Comparison of ENCODE assay signal across 8 cellular contexts in genomic region chr3:168040624-168041208, GRCh38. TPM values are rescaled to one million over a fixed set of nuclear protein-coding genes. Genes with fewer than 3 reads are reported as not detected.
DNase-seq lines count a peak whose midpoint lies in the region; ATAC-seq and TF ChIP-seq lines count a peak whose summit lies in the region.

No MANE protein-coding gene starts in this region.

- H3K4me1 Mint-ChIP-seq in activated CD4-positive, alpha-beta T cell treated with anti-CD3 and anti-CD28 coated beads, Interleukin-2, amount 10 ng/mL, durations not matched to agents 7 days and 5 days, result no peaks in the 10 kb centered on the region
- H3K4me1 Mint-ChIP-seq in activated CD4-positive, alpha-beta T cell treated with anti-CD3 and anti-CD28 coated beads, Interleukin-2, amount 10 ng/mL, durations not matched to agents 24 days and 14 days, result no peaks in the 10 kb centered on the region
- no peaks in the 10 kb centered on the region for H3K4me1 Mint-ChIP-seq in T-helper 17 cell

- H3K27me3 Mint-ChIP-seq in activated CD4-positive, alpha-beta T cell treated with anti-CD3 and anti-CD28 coated beads, Interleukin-2, amount 10 ng/mL, durations not matched to agents 7 days and 5 days, result no peaks in the 10 kb centered on the region
- no peaks in the 10 kb centered on the region for H3K27me3 Mint-ChIP-seq in activated CD4-positive, alpha-beta T cell treated with anti-CD3 and anti-CD28 coated beads, Interleukin-2, amount 10 ng/mL, durations not matched to agents 24 days and 14 days
- H3K27me3 Mint-ChIP-seq in T-helper 17 cell, result no peaks in the 10 kb centered on the region

- H3K4me3 ChIP-seq in fibroblast of pulmonary artery (replicated peaks; ENCODE audit: low read depth, low read length), result no peak overlapping the region
- no peak overlapping the region for H3K4me3 ChIP-seq in retinal pigment epithelial cell (ENCODE audit: low read length)

- H3K9me3 Mint-ChIP-seq in activated CD4-positive, alpha-beta T cell treated with anti-CD3 and anti-CD28 coated beads, Interleukin-2, amount 10 ng/mL, durations not matched to agents 7 days and 5 days, result no peaks in the 10 kb centered on the region
- no peaks in the 10 kb centered on the region for H3K9me3 Mint-ChIP-seq in activated CD4-positive, alpha-beta T cell treated with anti-CD3 and anti-CD28 coated beads, Interleukin-2, amount 10 ng/mL, durations not matched to agents 24 days and 14 days

- POLR2A ChIA-PET in activated CD4-positive, alpha-beta T cell treated with anti-CD3 and anti-CD28 coated beads, Interleukin-2, amount 10 ng/mL, durations not matched to agents 7 days and 5 days (lab: Charles Lee), result no interaction called here
- POLR2A ChIA-PET in HEK293T (lab: Yijun Ruan, JAX), result no interaction called here

- no peaks in the 10 kb centered on the region for H3K9me3 ChIP-seq in T-helper 17 cell (ENCODE audit: control insufficient read depth, low read length, poor library complexity, severe bottlenecking)

- CTCF ChIA-PET in activated CD4-positive, alpha-beta T cell treated with anti-CD3 and anti-CD28 coated beads, Interleukin-2, amount 10 ng/mL, durations not matched to agents 7 days and 5 days (lab: Charles Lee), result interaction anchor here (0.7 to 1.4 kb wide), 7 partner anchors 10 to 126 kb away, joined by 3 to 4 read pairs (median 3); no protein-coding TSS in a partner anchor
- CTCF ChIA-PET in HEK293T (lab: Yijun Ruan, JAX), result interaction anchor here (0.5 to 0.9 kb wide), 5 partner anchors 68 to 1426 kb away, joined by 3 to 4 read pairs (median 3); no protein-coding TSS in a partner anchor

- no peak overlapping the region for H3K27ac Mint-ChIP-seq in activated CD4-positive, alpha-beta T cell treated with anti-CD3 and anti-CD28 coated beads, Interleukin-2, amount 10 ng/mL, durations not matched to agents 7 days and 5 days
- no peak overlapping the region for H3K27ac Mint-ChIP-seq in activated CD4-positive, alpha-beta T cell treated with anti-CD3 and anti-CD28 coated beads, Interleukin-2, amount 10 ng/mL, durations not matched to agents 24 days and 14 days
- no peak overlapping the region for H3K27ac Mint-ChIP-seq in T-helper 17 cell

- H3K36me3 Mint-ChIP-seq in activated CD4-positive, alpha-beta T cell treated with anti-CD3 and anti-CD28 coated beads, Interleukin-2, amount 10 ng/mL, durations not matched to agents 7 days and 5 days (ENCODE audit: low read depth), result no peaks in the 10 kb centered on the region
- H3K36me3 Mint-ChIP-seq in activated CD4-positive, alpha-beta T cell treated with anti-CD3 and anti-CD28 coated beads, Interleukin-2, amount 10 ng/mL, durations not matched to agents 24 days and 14 days (ENCODE audit: low read depth), result no peaks in the 10 kb centered on the region
- H3K36me3 Mint-ChIP-seq in T-helper 17 cell (ENCODE audit: low read depth), result no peaks in the 10 kb centered on the region

- no peak overlapping the region for H3K4me3 Mint-ChIP-seq in activated CD4-positive, alpha-beta T cell treated with anti-CD3 and anti-CD28 coated beads, Interleukin-2, amount 10 ng/mL, durations not matched to agents 7 days and 5 days
- no peak overlapping the region for H3K4me3 Mint-ChIP-seq in activated CD4-positive, alpha-beta T cell treated with anti-CD3 and anti-CD28 coated beads, Interleukin-2, amount 10 ng/mL, durations not matched to agents 24 days and 14 days
- no peak overlapping the region for H3K4me3 Mint-ChIP-seq in T-helper 17 cell

- DNase-seq in activated CD4-positive, alpha-beta T cell treated with anti-CD3 and anti-CD28 coated beads, Interleukin-2, amount 10 ng/mL, durations not matched to agents 7 days and 5 days, result peak; percentile 9
- DNase-seq in activated CD4-positive, alpha-beta T cell treated with anti-CD3 and anti-CD28 coated beads, Interleukin-2, amount 10 ng/mL, durations not matched to agents 24 days and 14 days, result no peak
- DNase-seq in HEK293T (ENCODE audit: extremely low spot score) (peak; percentile 47), MV-4-11 (lab: John Stamatoyannopoulos, UW) (peak; percentile 77), SK-MEL-5 (ENCODE audit: low read depth, low spot score) (peak; percentile 83), fibroblast of pulmonary artery (ENCODE audit: low read depth) (peak; percentile 90), retinal pigment epithelial cell (ENCODE audit: low read depth) (peak; percentile 31), T-helper 17 cell (no peak)

- in situ Hi-C loops in SK-MEL-5 (cut with HindIII; ENCODE audit: low pct_unique_long_range_greater_than_20kb, low sequenced_read_pairs), result no loop called here

- TF ChIP-seq CTCF in fibroblast of pulmonary artery (IDR thresholded peaks at IDR 0.05; ENCODE audit: low read length, missing control alignments) (peak; percentile 89), retinal pigment epithelial cell (conservative IDR thresholded peaks at IDR 0.05; ENCODE audit: low read depth, low read length) (peak; percentile 85)

- ATAC-seq in T-helper 17 cell, result no peak

- intact Hi-C loops in activated CD4-positive, alpha-beta T cell treated with anti-CD3 and anti-CD28 coated beads, Interleukin-2, amount 10 ng/mL, durations not matched to agents 24 days and 14 days (cut with micrococcal nuclease), result loop anchor here (1.0 kb wide), 1 partner anchor 112 kb away; no protein-coding TSS in a partner anchor

TF ChIP-seq in HEK293T, 16 proteins besides CTCF, POLR2A, EP300 and RAD21:
- no peak for TF ChIP-seq BHLHE40 (IDR thresholded peaks at IDR 0.05; ENCODE audit: borderline replicate concordance)
- no peak for TF ChIP-seq SP1 (IDR thresholded peaks at IDR 0.05)
- TF ChIP-seq ARNT (IDR thresholded peaks at IDR 0.05), result no peak
- no peak for TF ChIP-seq NFRKB (IDR thresholded peaks at IDR 0.05)
- no peak for TF ChIP-seq FOXK2 (IDR thresholded peaks at IDR 0.05)

RNA-seq across cellular contexts. Expression of gene GOLIM4, which starts 55.0 kb away (rescaled TPM):
- 1 to 10 TPM; 1.6 to 1.7 TPM for total RNA-seq in activated CD4-positive, alpha-beta T cell treated with anti-CD3 and anti-CD28 coated beads, Interleukin-2, amount 10 ng/mL, durations not matched to agents 7 days and 5 days
- 8.5 and 8.6 TPM in 2 replicates for total RNA-seq in activated CD4-positive, alpha-beta T cell treated with anti-CD3 and anti-CD28 coated beads, Interleukin-2, amount 10 ng/mL, durations not matched to agents 24 days and 14 days
- total RNA-seq in SK-MEL-5 (2014; rRNA removed; shearing (Covaris generic)), result 17.5 and 24.4 TPM in 2 replicates
- 10.0 and 12.6 TPM in 2 replicates for polyA plus RNA-seq in SK-MEL-5 (2015; cell fraction: cytosol; rRNA removed)
- polyA plus RNA-seq in SK-MEL-5 (2015; cell fraction: nucleus; rRNA removed), result 7.7 and 9.5 TPM in 2 replicates
- 1 to 10 TPM; 1.0 to 1.5 TPM for total RNA-seq in T-helper 17 cell

Comparison
In these comparisons a context has a peak if more than half of its experiments do, and no peak if none do; other contexts are left out.
1. DNase-seq: peak in activated CD4-positive, alpha-beta T cell treated with anti-CD3 and anti-CD28 coated beads, Interleukin-2, amount 10 ng/mL, durations not matched to agents 7 days and 5 days (single experiment), HEK293T (single experiment), MV-4-11 (single experiment), SK-MEL-5 (single experiment), fibroblast of pulmonary artery (single experiment) and retinal pigment epithelial cell (single experiment); none in activated CD4-positive, alpha-beta T cell treated with anti-CD3 and anti-CD28 coated beads, Interleukin-2, amount 10 ng/mL, durations not matched to agents 24 days and 14 days (single experiment) and T-helper 17 cell (0 of 3).